ENCODE assay signal across 13 cellular contexts in the genomic region with DNA sequence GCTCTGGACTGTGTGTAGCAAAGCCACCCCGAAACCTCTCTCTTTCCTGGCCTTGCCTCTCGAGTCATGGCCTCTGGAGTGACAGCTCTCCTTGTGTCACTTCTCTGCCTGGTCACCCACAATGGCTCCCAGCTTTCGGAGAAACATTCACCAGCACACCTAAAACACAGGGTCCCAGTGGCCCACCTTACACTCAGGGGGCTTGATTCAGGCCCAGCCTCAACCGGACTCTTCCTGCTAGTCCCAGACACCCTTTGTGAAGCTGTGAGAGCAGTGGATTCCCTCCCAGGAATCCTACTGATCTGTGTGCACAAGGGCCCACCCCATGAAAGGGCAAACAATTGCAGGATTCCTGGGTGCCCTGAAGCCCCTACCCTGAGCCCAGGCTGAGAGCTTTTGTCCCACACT.
A peak's percentile ranks its signal among the peaks of the same experiment; 100 is the strongest.
DNase-seq lines count a peak whose midpoint lies in the region; ATAC-seq and TF ChIP-seq lines count a peak whose summit lies in the region.
"Had no signal": no experiment of that assay in that cellular context is flagged by ENCODE, and none has a peak within 500 bp of the region (broad histone marks: within the 10 kb centered on the region; RNA-seq: fewer than 3 reads in every experiment).

No MANE protein-coding gene starts in this region.

- H3K36me3 Mint-ChIP-seq in mesothelial cell of epicardium = no peaks in the 10 kb centered on the region

- peak overlapping the region; percentile 85 for H4K91ac ChIP-seq in IMR-90 (ENCODE audit: insufficient read depth, low read depth, low read length)

- no peak for DNase-seq in IMR-90
- no peak for DNase-seq in mesothelial cell of epicardium (ENCODE audit: low spot score in 2 of 2, unreplicated experiment in 2 of 2)
- DNase-seq in globus pallidus (ENCODE audit: low spot score) = no peak
- no peak for DNase-seq in GM20000 (ENCODE audit: low spot score)
- DNase-seq in epidermal melanocyte (ENCODE audit: insufficient read length, low spot score) = no peak
- DNase-seq in OCI-LY7 (ENCODE audit: low spot score) = no peak
- DNase-seq: COR-L47, NCI-H2107, occipital lobe had no signal

- H3K36me3 ChIP-seq in IMR-90 (ENCODE audit: control insufficient read depth, insufficient read depth, low read length) (no peaks in the 10 kb centered on the region), duodenal mucosa (ENCODE audit: control insufficient read depth in 1 of 2, insufficient read depth in 2 of 2, low read length in 2 of 2) (no peaks in the 10 kb centered on the region), stomach smooth muscle (ENCODE audit: control insufficient read depth in 2 of 2, insufficient read depth in 2 of 2, low read length in 2 of 2) (no peaks in the 10 kb centered on the region), OCI-LY7 (ENCODE audit: insufficient read depth, low read length) (no peaks in the 10 kb centered on the region)

- peak overlapping the region; percentile 88 for H2BK120ac ChIP-seq in IMR-90 (ENCODE audit: low read depth, low read length)

- no peak for TF ChIP-seq POLR2A in IMR-90 (IDR thresholded peaks at IDR 0.05; ENCODE audit: low read depth, low read length)

- no peak overlapping the region for H3K4me3 Mint-ChIP-seq in mesothelial cell of epicardium
- H3K4me3 Mint-ChIP-seq: activated T-helper 1 cell treated with anti-CD3 and anti-CD28 coated beads, Interleukin-12 subunit alpha, Interleukin-12 subunit beta, Interleukin-2, Interleukin-4 antibody, amounts not matched to agents 30 ng/mL and 10 ng/mL and 1 ng/mL, durations not matched to agents 14 hours and 24 hours and 36 hours; IgD-negative memory B cell had no signal

- peak overlapping the region; percentile 77 for H2BK5ac ChIP-seq in IMR-90 (ENCODE audit: low read depth, low read length, poor library complexity, severe bottlenecking)

- no peaks in the 10 kb centered on the region for H3K79me1 ChIP-seq in IMR-90 (ENCODE audit: low read depth in 1 of 2, low read length in 2 of 2)

- no peak for TF ChIP-seq RAD21 in IMR-90 (IDR thresholded peaks at IDR 0.05; ENCODE audit: low read length)

- CTCF ChIA-PET in IMR-90 (lab: Yijun Ruan, JAX) = interaction anchor here (0.5 to 0.8 kb wide), 3 partner anchors 13 to 39 kb away, joined by 3 to 4 read pairs (median 4); no protein-coding TSS in a partner anchor
- CTCF ChIA-PET in OCI-LY7 (lab: Charles Lee; ENCODE audit: unreplicated experiment) = interaction anchor here (0.9 kb wide), 1 partner anchor 79 kb away, joined by 3 read pairs; no protein-coding TSS in a partner anchor

- peak overlapping the region; percentile 81 for H3K18ac ChIP-seq in IMR-90 (ENCODE audit: low read depth, low read length)

- H3K4me3 ChIP-seq in IMR-90 (ENCODE audit: insufficient read depth, low read depth, low read length) (no peak overlapping the region), duodenal mucosa (ENCODE audit: low read depth in 1 of 2, low read length in 2 of 2) (no peak overlapping the region), stomach smooth muscle (ENCODE audit: low read length in 2 of 2) (peak overlapping the region in 1 of 2 donors; percentile 22), OCI-LY7 (ENCODE audit: low read depth, low read length, poor library complexity, severe bottlenecking) (no peak overlapping the region)

- H2AFZ ChIP-seq in IMR-90 (replicated peaks; ENCODE audit: low read length, poor library complexity) (peak overlapping the region; percentile 84), OCI-LY7 (ENCODE audit: low read length) (no peak overlapping the region)

- H3K9me3 ChIP-seq in IMR-90 (ENCODE audit: control insufficient read depth, insufficient read depth, low read length) (no peaks in the 10 kb centered on the region), duodenal mucosa (ENCODE audit: control insufficient read depth in 1 of 2, low read length in 2 of 2) (no peaks in the 10 kb centered on the region), stomach smooth muscle (ENCODE audit: control insufficient read depth in 2 of 2, low read length in 2 of 2) (no peaks in the 10 kb centered on the region), OCI-LY7 (ENCODE audit: low read length) (no peaks in the 10 kb centered on the region)

- peak overlapping the region; percentile 86 for H3K14ac ChIP-seq in IMR-90 (replicated peaks; ENCODE audit: low read depth, low read length)

- no peaks in the 10 kb centered on the region for H3K79me2 ChIP-seq in OCI-LY7 (ENCODE audit: insufficient read depth, low read depth, low read length)

- H2AK5ac ChIP-seq in IMR-90 (ENCODE audit: low read depth, low read length) = peak overlapping the region; percentile 92

- H3K9me3 Mint-ChIP-seq in mesothelial cell of epicardium = no peaks in the 10 kb centered on the region
- H3K9me3 Mint-ChIP-seq: activated T-helper 1 cell treated with anti-CD3 and anti-CD28 coated beads, Interleukin-12 subunit alpha, Interleukin-12 subunit beta, Interleukin-2, Interleukin-4 antibody, amounts not matched to agents 30 ng/mL and 10 ng/mL and 1 ng/mL, durations not matched to agents 14 hours and 24 hours and 36 hours; IgD-negative memory B cell had no signal

- H3K9ac ChIP-seq in IMR-90 (ENCODE audit: low read depth, low read length) (peak overlapping the region; percentile 27), duodenal mucosa (ENCODE audit: low read depth in 1 of 2, low read length in 2 of 2) (peak overlapping the region; percentile 20 to 48), stomach smooth muscle (ENCODE audit: low read length in 2 of 2) (peak overlapping the region; percentile 5 to 21)

- H3K27ac Mint-ChIP-seq in mesothelial cell of epicardium = peak overlapping the region; percentile 99
- H3K27ac Mint-ChIP-seq: activated T-helper 1 cell treated with anti-CD3 and anti-CD28 coated beads, Interleukin-12 subunit alpha, Interleukin-12 subunit beta, Interleukin-2, Interleukin-4 antibody, amounts not matched to agents 30 ng/mL and 10 ng/mL and 1 ng/mL, durations not matched to agents 14 hours and 24 hours and 36 hours had no signal

- peak overlapping the region; percentile 62; the same call in 2 of the 3 replicates for H2BK15ac ChIP-seq in IMR-90 (ENCODE audit: low read depth, low read length)

- peaks cover 34% of the 10 kb centered on the region for H3K9me1 ChIP-seq in IMR-90 (ENCODE audit: insufficient read depth, low read length)

- dilution Hi-C loops in IMR-90 (cut with HindIII; ENCODE audit: low sequenced_read_pairs, unreplicated experiment) = no loop called here

- no peaks in the 10 kb centered on the region for H3K27me3 ChIP-seq in IMR-90 (ENCODE audit: control insufficient read depth, insufficient read depth, low read length)
- H3K27me3 ChIP-seq in duodenal mucosa (ENCODE audit: control insufficient read depth in 1 of 2, insufficient read depth in 2 of 2, low read length in 2 of 2) = no peaks in the 10 kb centered on the region
- H3K27me3 ChIP-seq in stomach smooth muscle (ENCODE audit: control insufficient read depth in 1 of 2, insufficient read depth in 2 of 2, low read length in 2 of 2) = no peaks in the 10 kb centered on the region

- peak overlapping the region; percentile 45 to 88; a peak in 3 of 4 replicates for H4K8ac ChIP-seq in IMR-90 (ENCODE audit: low read depth in 2 of 2, low read length in 2 of 2)

- H3K27ac ChIP-seq in IMR-90 (ENCODE audit: insufficient read depth, low read length) (peak overlapping the region; percentile 85), duodenal mucosa (ENCODE audit: low read depth, low read length) (peak overlapping the region; percentile 74), stomach smooth muscle (ENCODE audit: low read length) (peak overlapping the region; percentile 94), OCI-LY7 (ENCODE audit: low read depth, low read length, poor library complexity, severe bottlenecking) (no peak overlapping the region)

- H2BK20ac ChIP-seq in IMR-90 (ENCODE audit: low read depth, low read length) = peak overlapping the region; percentile 87

- POLR2A ChIA-PET in IMR-90 (lab: Charles Lee; ENCODE audit: unreplicated experiment) (no interaction called here), OCI-LY7 (lab: Charles Lee) (no interaction called here)

- no peak overlapping the region for H3K56ac ChIP-seq in IMR-90 (ENCODE audit: extremely low read depth, insufficient read depth, low read length)

- no peaks in the 10 kb centered on the region for H3K27me3 Mint-ChIP-seq in mesothelial cell of epicardium (ENCODE audit: low read depth)

- in situ Hi-C loops in IMR-90 (cut with MboI; ENCODE audit: low sequenced_read_pairs) = no loop called here

- no peak for ATAC-seq in IMR-90 (ENCODE audit: low read depth)

- WGBS in IMR-90 (ENCODE audit: extremely low coverage in 2 of 2, insufficient read length in 1 of 2), 2 experiments = no CpG with 5 or more reads among the region's 4 CpGs

- H3K4me2 ChIP-seq in IMR-90 (ENCODE audit: low read depth, low read length) (peak overlapping the region; percentile 29; the same call in 1 of the 2 replicates), OCI-LY7 (ENCODE audit: low read length) (no peak overlapping the region)

- peaks cover 86% of the 10 kb centered on the region for H3K4me1 Mint-ChIP-seq in mesothelial cell of epicardium

- TF ChIP-seq CTCF in IMR-90 (conservative IDR thresholded peaks at IDR 0.05; ENCODE audit: low read depth, low read length) (no peak), mesothelial cell of epicardium (IDR thresholded peaks at IDR 0.05; ENCODE audit: unreplicated experiment) (no peak), GM20000 (IDR thresholded peaks at IDR 0.05; ENCODE audit: extremely low read depth, missing control alignments) (no peak), OCI-LY7 (conservative IDR thresholded peaks at IDR 0.05; ENCODE audit: low read length) (no peak)

- H4K5ac ChIP-seq in IMR-90 (ENCODE audit: low read depth, low read length) = peak overlapping the region; percentile 89

- H2AK9ac ChIP-seq in IMR-90 (replicated peaks; ENCODE audit: low read depth, low read length, poor library complexity) = peak overlapping the region; percentile 84

- H4K20me1 ChIP-seq in IMR-90 (ENCODE audit: insufficient read depth, low read length) = no peaks in the 10 kb centered on the region
- no peaks in the 10 kb centered on the region for H4K20me1 ChIP-seq in OCI-LY7 (ENCODE audit: insufficient read depth, low read length)

- H3K23ac ChIP-seq in IMR-90 (ENCODE audit: low read depth, low read length) = peak overlapping the region; percentile 61

- H3K4me1 ChIP-seq in IMR-90 (ENCODE audit: control insufficient read depth, insufficient read depth, low read length) (peaks cover 54% of the 10 kb centered on the region), duodenal mucosa (ENCODE audit: control insufficient read depth in 1 of 2, insufficient read depth in 2 of 2, low read length in 2 of 2) (peaks cover 65 to 67% of the 10 kb centered on the region in 2 donors), stomach smooth muscle (ENCODE audit: control insufficient read depth, insufficient read depth, low read length) (peaks cover 75% of the 10 kb centered on the region), OCI-LY7 (ENCODE audit: insufficient read depth, low read length, poor library complexity, severe bottlenecking) (no peaks in the 10 kb centered on the region)

- H3K9me2 ChIP-seq in OCI-LY7 (ENCODE audit: insufficient read depth, low read length) = no peaks in the 10 kb centered on the region

- intact Hi-C loops in IMR-90 (cut with micrococcal nuclease) (loop anchor here (1.0 kb wide), 1 partner anchor 70 kb away; no protein-coding TSS in a partner anchor), OCI-LY7 (cut with micrococcal nuclease; ENCODE audit: unreplicated experiment) (no loop called here)

- BruUV-seq in IMR-90 (replicated peaks; lab: Mats Ljungman, UMichigan) (no TSS peak), OCI-LY7 (replicated peaks; lab: Mats Ljungman, UMichigan) (no TSS peak)

- peak overlapping the region; percentile 88 for H3K4ac ChIP-seq in IMR-90 (ENCODE audit: low read depth, low read length)
